Comparison of ENCODE assay signal across 18 cellular contexts in genomic region chr1:229869225-229869624, GRCh38.
"Had no signal": no experiment of that assay in that cellular context is flagged by ENCODE, and none has a peak within 500 bp of the region (broad histone marks: within the 10 kb centered on the region; RNA-seq: fewer than 3 reads in every experiment).

No MANE protein-coding gene starts in this region.

- DNase-seq: activated CD4-positive, alpha-beta T cell treated with anti-CD3 and anti-CD28 coated beads, Interleukin-2, amount 50 U/mL, for 4 hours; activated CD8-positive, alpha-beta memory T cell treated with anti-CD3 and anti-CD28 coated beads, Interleukin-2, amount 50 U/mL, for 48 hours; activated effector memory CD4-positive, alpha-beta T cell treated with Interleukin-2 at 50 U/mL for 16 hours; activated naive CD4-positive, alpha-beta T cell treated with anti-CD3 and anti-CD28 coated beads for 36 hours; activated naive CD8-positive, alpha-beta T cell treated with anti-CD3 and anti-CD28 coated beads, Interleukin-2, amount 10 ng/mL, durations not matched to agents 7 days and 5 days; activated T-cell treated with anti-CD3 and anti-CD28 coated beads, Interleukin-2, amount 50 U/mL, for 48 hours; amygdala; heart left ventricle; mesendoderm; naive B cell; occipital lobe; posterior cingulate gyrus; stimulated activated CD4-positive, alpha-beta T cell treated with anti-CD3 and anti-CD28 coated beads, Interleukin-1b, Interleukin-23, amount 100 ng/mL, for 48 hours; stomach; T-cell had no signal

- ATAC-seq: gastroesophageal sphincter; heart left ventricle; SK-N-SH treated with all-trans-retinoic acid at 6 μM for 48 hours; stimulated activated effector memory CD8-positive, alpha-beta T cell treated with anti-CD3 and anti-CD28 coated beads, Interleukin-12 subunit alpha, Interleukin-12 subunit beta, amount 100 ng/mL, for 72 hours; T-cell had no signal
